9 cellular contexts compared by ENCODE assay signal in genomic region chr1:54542962-54543539, GRCh38. TPM values are rescaled to one million over a fixed set of nuclear protein-coding genes. Genes with fewer than 3 reads are reported as not detected.
A peak's percentile ranks its signal among the peaks of the same experiment; 100 is the strongest.
DNase-seq lines count a peak whose midpoint lies in the region; ATAC-seq and TF ChIP-seq lines count a peak whose summit lies in the region.
"Had no signal": no experiment of that assay in that cellular context is flagged by ENCODE, and none has a peak within 500 bp of the region (broad histone marks: within the 10 kb centered on the region; RNA-seq: fewer than 3 reads in every experiment).

No MANE protein-coding gene starts in this region.

- H3K27ac ChIP-seq in transverse colon, result peak overlapping the region; percentile 88 to 91 (median 89)
- H3K27ac ChIP-seq: KMS-11 had no signal

- ATAC-seq in GM18505 (IDR thresholded peaks at IDR 0.05; ENCODE audit: unreplicated experiment), result no peak
- ATAC-seq in GM19351 (IDR thresholded peaks at IDR 0.05; ENCODE audit: unreplicated experiment), result no peak

- peak overlapping the region; percentile 70 for H3K4me3 Mint-ChIP-seq in activated naive CD4-positive, alpha-beta T cell treated with anti-CD3 and anti-CD28 coated beads for 36 hours
- H3K4me3 Mint-ChIP-seq in activated naive CD8-positive, alpha-beta T cell, result peak overlapping the region; percentile 73
- H3K4me3 Mint-ChIP-seq in immature natural killer cell, result peak overlapping the region; percentile 80 to 87 (median 83)

- H3K9me3 Mint-ChIP-seq in activated naive CD4-positive, alpha-beta T cell treated with anti-CD3 and anti-CD28 coated beads for 36 hours, result no peaks in the 10 kb centered on the region
- no peaks in the 10 kb centered on the region for H3K9me3 Mint-ChIP-seq in activated naive CD8-positive, alpha-beta T cell (ENCODE audit: low read depth)
- no peaks in the 10 kb centered on the region for H3K9me3 Mint-ChIP-seq in immature natural killer cell

- no peak overlapping the region for H3K27ac Mint-ChIP-seq in activated naive CD4-positive, alpha-beta T cell treated with anti-CD3 and anti-CD28 coated beads for 36 hours
- H3K27ac Mint-ChIP-seq in activated naive CD8-positive, alpha-beta T cell, result no peak overlapping the region
- peak overlapping the region in 5 of 6 donors; percentile 38 to 71 (median 54) for H3K27ac Mint-ChIP-seq in immature natural killer cell

- H3K4me1 ChIP-seq in transverse colon, result peaks cover 6 to 36% (median 21%) of the 10 kb centered on the region in 4 donors

- no peaks in the 10 kb centered on the region for H3K36me3 ChIP-seq in transverse colon

- peak overlapping the region in 3 of 4 donors; percentile 46 to 85 (median 61) for H3K4me3 ChIP-seq in transverse colon

- in situ Hi-C loops in transverse colon (cut with MboI; ENCODE audit: low pct_ligation_motif_present in 1 of 4, low pct_unique_long_range_greater_than_20kb in 1 of 4, low sequenced_read_pairs in 3 of 4), result no loop called here

- no peaks in the 10 kb centered on the region for H3K27me3 ChIP-seq in transverse colon

- H3K9me3 ChIP-seq in transverse colon, result no peaks in the 10 kb centered on the region

- H3K36me3 Mint-ChIP-seq in activated naive CD4-positive, alpha-beta T cell treated with anti-CD3 and anti-CD28 coated beads for 36 hours (ENCODE audit: low read depth), result no peaks in the 10 kb centered on the region
- no peaks in the 10 kb centered on the region for H3K36me3 Mint-ChIP-seq in activated naive CD8-positive, alpha-beta T cell
- H3K36me3 Mint-ChIP-seq in immature natural killer cell, result no peaks in the 10 kb centered on the region

- TF ChIP-seq EP300 in transverse colon (IDR thresholded peaks at IDR 0.05; ENCODE audit: low read depth), result no peak

- DNase-seq in activated naive CD4-positive, alpha-beta T cell treated with anti-CD3 and anti-CD28 coated beads for 36 hours, result no peak
- DNase-seq in activated naive CD4-positive, alpha-beta T cell (lab: John Stamatoyannopoulos, UW), result no peak
- DNase-seq in immature natural killer cell, result no peak
- DNase-seq in transverse colon, result no peak
- no peak for DNase-seq in NCI-H345 treated with DMSO at 0.1 percent for 48 hours (lab: John Stamatoyannopoulos, UW; ENCODE audit: unreplicated experiment)

- peaks cover 11% of the 10 kb centered on the region for H3K4me1 Mint-ChIP-seq in activated naive CD4-positive, alpha-beta T cell treated with anti-CD3 and anti-CD28 coated beads for 36 hours (ENCODE audit: low read depth)
- H3K4me1 Mint-ChIP-seq in activated naive CD8-positive, alpha-beta T cell (ENCODE audit: low read depth), result peaks cover 10% of the 10 kb centered on the region
- peaks cover 16 to 17% of the 10 kb centered on the region in 2 donors for H3K4me1 Mint-ChIP-seq in immature natural killer cell

- intact Hi-C loops in activated naive CD4-positive, alpha-beta T cell treated with anti-CD3 and anti-CD28 coated beads for 36 hours (cut with micrococcal nuclease), result loop anchor here (1.0 to 2.0 kb wide), 5 partner anchors 71 to 256 kb away; partner anchors contain the start of genes PARS2 and TTC4
- intact Hi-C loops in transverse colon (cut with DNase I; ENCODE audit: low total_unique reads), result no loop called here

- TF ChIP-seq POLR2A in transverse colon (IDR thresholded peaks at IDR 0.05) (no peak), GM18505 (IDR thresholded peaks at IDR 0.05; ENCODE audit: borderline replicate concordance, extremely low read depth, insufficient read depth, insufficient read length) (no peak)

- CTCF ChIA-PET in activated naive CD4-positive, alpha-beta T cell treated with anti-CD3 and anti-CD28 coated beads for 36 hours (lab: Charles Lee), result interaction anchor here (0.6 to 0.8 kb wide), 2 partner anchors 8 to 44 kb away, joined by 4 read pairs; no protein-coding TSS in a partner anchor

- no peaks in the 10 kb centered on the region for H3K27me3 Mint-ChIP-seq in activated naive CD4-positive, alpha-beta T cell treated with anti-CD3 and anti-CD28 coated beads for 36 hours (ENCODE audit: low read depth)
- no peaks in the 10 kb centered on the region for H3K27me3 Mint-ChIP-seq in activated naive CD8-positive, alpha-beta T cell
- peaks cover 0 to 3% (median 2%) of the 10 kb centered on the region in 3 donors for H3K27me3 Mint-ChIP-seq in immature natural killer cell (ENCODE audit: low read depth in 3 of 3)

- TF ChIP-seq CTCF in transverse colon (IDR thresholded peaks at IDR 0.05), result no peak

- 29 to 46% methylated on average over 11 to 12 of the region's 12 CpGs for WGBS in transverse colon (ENCODE audit: low coverage in 1 of 2), 2 donors

RNA-seq across cellular contexts. Expression of gene ACOT11, which starts 5.0 kb away (rescaled TPM):
- total RNA-seq in activated naive CD4-positive, alpha-beta T cell treated with anti-CD3 and anti-CD28 coated beads for 36 hours, result 1 to 10 TPM; 1.1 to 1.2 TPM
- polyA plus RNA-seq in immature natural killer cell, result under 1 TPM in 2 of 3 donors, not detected in 1; 0.27 to 0.44 TPM
- total RNA-seq in transverse colon, result 10 to 100 TPM; 70.6 to 79.7 (median 75.3) TPM

Comparison
In these comparisons a context has a peak if more than half of its experiments do, and no peak if none do; other contexts are left out.
1. H3K27ac Mint-ChIP-seq: peak in immature natural killer cell (5 of 6); none in activated naive CD4-positive, alpha-beta T cell treated with anti-CD3 and anti-CD28 coated beads for 36 hours (single experiment) and activated naive CD8-positive, alpha-beta T cell (single experiment).
2. RNA of gene ACOT11, which starts 5.0 kb away (total RNA-seq): 70.6 to 79.7 TPM in transverse colon; 1.1 to 1.2 TPM in activated naive CD4-positive, alpha-beta T cell treated with anti-CD3 and anti-CD28 coated beads for 36 hours; every median in the first group is over 10 times any median in the second.
3. Peak in every context shown above with its lines, with median percentiles within 50 percentile points of each other: H3K4me3 Mint-ChIP-seq.